9 cellular contexts compared by ENCODE assay signal in the genomic region with DNA sequence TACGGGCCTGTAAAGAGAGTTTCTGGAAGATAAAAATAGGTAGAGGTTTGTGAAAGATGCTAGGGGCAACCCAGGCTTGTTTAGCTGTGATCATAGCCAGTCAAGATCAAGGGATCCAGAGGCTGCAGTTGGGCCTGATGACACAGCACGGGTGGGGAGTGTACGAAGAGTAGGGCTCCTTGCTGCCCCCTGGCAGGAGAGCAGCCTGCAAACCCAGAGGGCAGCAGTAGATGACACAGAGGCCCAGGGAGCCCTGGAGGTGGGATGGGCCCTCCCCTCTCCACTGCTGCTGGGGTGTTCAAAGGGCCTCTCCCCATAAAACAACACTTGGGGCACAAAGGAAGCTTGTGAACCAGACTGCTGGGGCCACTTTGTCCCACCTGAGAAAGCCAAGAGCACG. TPM values are rescaled to one million over a fixed set of nuclear protein-coding genes. Genes with fewer than 3 reads are reported as not detected.
DNase-seq lines count a peak whose midpoint lies in the region; ATAC-seq and TF ChIP-seq lines count a peak whose summit lies in the region.
"Had no signal": no experiment of that assay in that cellular context is flagged by ENCODE, and none has a peak within 500 bp of the region (broad histone marks: within the 10 kb centered on the region; RNA-seq: fewer than 3 reads in every experiment).

No MANE protein-coding gene starts in this region.

- no peak overlapping the region for H3K4me3 Mint-ChIP-seq in CD4-positive, alpha-beta memory T cell
- H3K4me3 Mint-ChIP-seq: IgD-negative memory B cell had no signal

- peaks cover 18% of the 10 kb centered on the region for H3K27me3 ChIP-seq in DND-41 (ENCODE audit: insufficient read depth, low read length, poor library complexity)
- H3K27me3 ChIP-seq in hepatocyte = no peaks in the 10 kb centered on the region
- no peaks in the 10 kb centered on the region for H3K27me3 ChIP-seq in CD4-positive, alpha-beta memory T cell (ENCODE audit: insufficient read depth, low read length)

- peak; percentile 38; the same call in 1 of the 2 replicates for TF ChIP-seq RAD21 in Ishikawa (IDR thresholded peaks at IDR 0.05; ENCODE audit: low read depth)

- H3K4me1 Mint-ChIP-seq in CD4-positive, alpha-beta memory T cell = peaks cover 0 to 6% (median 2%) of the 10 kb centered on the region in 4 donors
- H3K4me1 Mint-ChIP-seq: IgD-negative memory B cell had no signal

- CTCF ChIA-PET in CD4-positive, alpha-beta memory T cell (lab: Charles Lee; ENCODE audit: partially characterized antibody) = interaction anchor here (1.2 to 1.6 kb wide), 3 partner anchors 10 to 49 kb away, joined by 3 to 4 read pairs (median 4); partner anchors contain the start of gene VEGFA

- TF ChIP-seq CTCF in DND-41 (IDR thresholded peaks at IDR 0.05; ENCODE audit: borderline replicate concordance, extremely low read depth, low read length, poor library complexity, severe bottlenecking) = peak; percentile 30
- TF ChIP-seq CTCF in hepatocyte (IDR thresholded peaks at IDR 0.05; ENCODE audit: poor library complexity) = peak; percentile 32

- H3K36me3 Mint-ChIP-seq in CD4-positive, alpha-beta memory T cell = no peaks in the 10 kb centered on the region

- H3K36me3 ChIP-seq in DND-41 (ENCODE audit: insufficient read depth, low read length) (no peaks in the 10 kb centered on the region), hepatocyte (replicated peaks; ENCODE audit: insufficient read depth, low read depth) (no peaks in the 10 kb centered on the region)
- no peaks in the 10 kb centered on the region for H3K36me3 ChIP-seq in CD4-positive, alpha-beta memory T cell (ENCODE audit: insufficient read depth, low read length)

- TF ChIP-seq EP300 in Ishikawa (IDR thresholded peaks at IDR 0.05; ENCODE audit: borderline replicate concordance) = no peak

- H3K9me3 ChIP-seq in DND-41 (ENCODE audit: insufficient read depth, low read length, severe bottlenecking) (no peaks in the 10 kb centered on the region), hepatocyte (ENCODE audit: low read depth) (no peaks in the 10 kb centered on the region)
- H3K9me3 ChIP-seq in CD4-positive, alpha-beta memory T cell (ENCODE audit: control insufficient read depth in 1 of 2, low read length in 2 of 2) = no peaks in the 10 kb centered on the region

- POLR2A ChIA-PET in CD4-positive, alpha-beta memory T cell (lab: Charles Lee; ENCODE audit: partially characterized antibody) = no interaction called here

- H3K27me3 Mint-ChIP-seq in CD4-positive, alpha-beta memory T cell = peaks cover 4 to 6% of the 10 kb centered on the region in 2 donors
- H3K27me3 Mint-ChIP-seq: IgD-negative memory B cell had no signal

- intact Hi-C loops in CD4-positive, alpha-beta memory T cell (cut with micrococcal nuclease) = loop anchor here (1.0 kb wide), 1 partner anchor 92 kb away; no protein-coding TSS in a partner anchor

- DNase-seq in DND-41 (peak; percentile 33), hepatocyte (ENCODE audit: low spot score) (peak; percentile 75), dedifferentiated amniotic fluid mesenchymal stem cell (ENCODE audit: extremely low spot score) (no peak), foreskin melanocyte (no peak), retina (no peak)
- DNase-seq in activated CD4-positive, alpha-beta T cell treated with anti-CD3 and anti-CD28 coated beads for 48 hours = peak; percentile 43
- DNase-seq in CD4-positive, alpha-beta memory T cell = no peak

- H3K79me2 ChIP-seq in DND-41 (ENCODE audit: insufficient read depth, low read length) = no peaks in the 10 kb centered on the region
- H3K79me2 ChIP-seq in hepatocyte = no peaks in the 10 kb centered on the region

- H3K9me3 Mint-ChIP-seq in CD4-positive, alpha-beta memory T cell = peaks cover 0 to 2% (median 0%) of the 10 kb centered on the region in 8 donors
- H3K9me3 Mint-ChIP-seq: IgD-negative memory B cell had no signal

- H2AFZ ChIP-seq in DND-41 (ENCODE audit: low read depth, low read length) (no peak overlapping the region), hepatocyte (no peak overlapping the region)

- H3K9ac ChIP-seq in DND-41 (ENCODE audit: low read depth, low read length) = no peak overlapping the region

- H3K4me2 ChIP-seq in DND-41 (ENCODE audit: insufficient read depth, low read length) (no peak overlapping the region), hepatocyte (no peak overlapping the region)

- no peaks in the 10 kb centered on the region for H3K9me2 ChIP-seq in hepatocyte (replicated peaks; ENCODE audit: insufficient read depth)

- 44% methylated on average over 4 of the region's 4 CpGs for WGBS in hepatocyte (ENCODE audit: low lambda C conversion rate, missing lambda C conversion rate)

- ATAC-seq in DND-41 (ENCODE audit: insufficient read depth, low read depth) = peak; percentile 59

- no peak overlapping the region for H3K27ac Mint-ChIP-seq in CD4-positive, alpha-beta memory T cell
- H3K27ac Mint-ChIP-seq: IgD-negative memory B cell had no signal

- H4K20me1 ChIP-seq in DND-41 (ENCODE audit: insufficient read depth, low read length) (no peaks in the 10 kb centered on the region), hepatocyte (ENCODE audit: insufficient read depth, poor library complexity, severe bottlenecking) (no peaks in the 10 kb centered on the region)

- no peak overlapping the region for H3K27ac ChIP-seq in DND-41 (ENCODE audit: low read length)
- no peak overlapping the region for H3K27ac ChIP-seq in hepatocyte
- H3K27ac ChIP-seq in CD4-positive, alpha-beta memory T cell (ENCODE audit: low read depth, low read length) = no peak overlapping the region

- H3K4me3 ChIP-seq in DND-41 (ENCODE audit: low read depth in 1 of 2, low read length in 2 of 2) (no peak overlapping the region), hepatocyte (no peak overlapping the region)
- H3K4me3 ChIP-seq in CD4-positive, alpha-beta memory T cell (ENCODE audit: low read length in 2 of 2) = no peak overlapping the region

- H3K4me1 ChIP-seq in DND-41 (ENCODE audit: insufficient read depth, low read length) (no peaks in the 10 kb centered on the region), hepatocyte (ENCODE audit: insufficient read depth) (peaks cover 17% of the 10 kb centered on the region)
- H3K4me1 ChIP-seq in CD4-positive, alpha-beta memory T cell (ENCODE audit: insufficient read depth, low read length) = peaks cover 5% of the 10 kb centered on the region

TF ChIP-seq in Ishikawa, 13 proteins besides CTCF, POLR2A, EP300 and RAD21:
- TF ChIP-seq MAX (IDR thresholded peaks at IDR 0.05) = no peak
- no peak for TF ChIP-seq TEAD4 (IDR thresholded peaks at IDR 0.05)
- TF ChIP-seq CEBPB (IDR thresholded peaks at IDR 0.05) = no peak
- TF ChIP-seq CREB1 (IDR thresholded peaks at IDR 0.05; ENCODE audit: low read depth) = no peak
- TF ChIP-seq EGR1 (IDR thresholded peaks at IDR 0.05) = no peak

RNA-seq across cellular contexts. Expression of gene VEGFA, which starts 47.2 kb away (rescaled TPM):
- 165 and 179 TPM in 2 replicates for total RNA-seq in hepatocyte
- polyA plus RNA-seq in hepatocyte = 129 and 148 TPM in 2 replicates
- total RNA-seq in CD4-positive, alpha-beta memory T cell = 1 to 10 TPM in 1 of 2 experiments, under 1 TPM in 1; 0.29 to 1.1 TPM
- not detected for polyA plus RNA-seq in CD4-positive, alpha-beta memory T cell

Comparison
In these comparisons a context has a peak if more than half of its experiments do, and no peak if none do; other contexts are left out.
1. DNase-seq: peak in DND-41 (single experiment), activated CD4-positive, alpha-beta T cell treated with anti-CD3 and anti-CD28 coated beads for 48 hours (single experiment) and hepatocyte (single experiment); none in dedifferentiated amniotic fluid mesenchymal stem cell (single experiment), foreskin melanocyte (single experiment), retina (single experiment) and CD4-positive, alpha-beta memory T cell (0 of 5).
2. RNA of gene VEGFA, which starts 47.2 kb away (total RNA-seq): 165 to 179 TPM in hepatocyte; 0.29 to 1.1 TPM in CD4-positive, alpha-beta memory T cell; every median in the first group is over 10 times any median in the second.